In the genomic region with DNA sequence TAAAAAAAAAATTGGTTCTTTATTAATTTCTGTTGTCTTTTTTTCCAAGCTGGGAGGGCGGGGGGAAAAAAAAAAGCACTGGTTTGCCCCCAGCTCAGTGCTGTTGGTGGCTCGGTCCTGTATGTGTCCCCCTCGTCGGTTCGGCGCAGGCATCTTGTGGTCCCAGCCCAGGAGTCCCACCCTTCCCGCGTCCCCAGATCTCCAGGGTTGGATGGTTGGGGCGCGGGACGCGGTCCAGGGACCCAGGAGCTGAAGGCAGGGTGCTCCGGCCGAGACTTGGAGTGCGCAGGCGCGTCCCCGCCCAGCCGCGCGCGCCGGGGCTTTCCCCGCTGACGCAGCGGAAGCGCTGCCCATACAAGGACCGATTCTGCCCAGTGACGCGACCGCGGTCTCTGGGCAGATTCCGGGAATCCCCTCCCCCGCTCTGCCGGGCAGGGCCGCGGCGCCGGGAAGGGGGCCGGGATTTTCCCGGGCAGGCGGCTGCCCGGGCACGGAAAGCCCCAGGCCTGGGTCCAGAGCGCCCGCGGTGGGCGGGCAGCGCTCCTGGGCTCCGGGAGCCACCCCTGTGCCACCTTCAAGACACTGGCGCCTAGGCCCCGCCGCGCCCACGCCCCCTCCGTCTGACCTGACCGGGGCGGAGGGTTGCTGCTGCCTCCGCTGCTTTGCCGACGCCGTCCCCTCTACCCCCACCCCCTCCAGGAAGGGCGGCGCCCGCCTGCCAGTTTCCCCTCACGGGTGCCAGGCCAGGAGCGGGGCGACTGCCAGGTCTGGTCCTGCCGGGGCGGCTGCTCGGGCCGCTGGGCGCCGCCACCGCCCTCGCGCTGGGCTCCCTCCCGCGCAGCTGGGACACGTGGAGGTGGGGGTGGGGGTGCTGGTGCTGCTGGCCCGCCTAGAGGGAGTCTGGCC, we compare ENCODE assay signal across 8 cellular contexts. TPM values are rescaled to one million over a fixed set of nuclear protein-coding genes. Genes with fewer than 3 reads are reported as not detected.
DNase-seq lines count a peak whose midpoint lies in the region; ATAC-seq, FAIRE-seq and TF ChIP-seq lines count a peak whose summit lies in the region.

No MANE protein-coding gene starts in this region.

- ATAC-seq in HG02973 (IDR thresholded peaks at IDR 0.05; ENCODE audit: unreplicated experiment) = peak; percentile 19
- no peak for ATAC-seq in GM18858 (IDR thresholded peaks at IDR 0.05; ENCODE audit: unreplicated experiment)

- TF ChIP-seq POLR2A in GM12891 (IDR thresholded peaks at IDR 0.05; ENCODE audit: low read depth, low read length) = peak; percentile 85

- FAIRE-seq in GM12891 (lab: Jason Lieb, UNC) = peak; percentile 96

- DNase-seq in GM12891 (ENCODE audit: insufficient read length, low spot score) (peak; percentile 86), NCI-H2196 (lab: John Stamatoyannopoulos, UW; ENCODE audit: unreplicated experiment) (peak; percentile 97), islet precursor cell (peak; percentile 94)
- peak; percentile 84 for DNase-seq in activated CD4-positive, CD25-positive, alpha-beta regulatory T cell treated with anti-CD3 and anti-CD28 coated beads, Interleukin-2, amount 50 U/mL, for 16 hours (ENCODE audit: low read depth, low spot score)
- peak; percentile 96 for DNase-seq in central memory CD4-positive, alpha-beta T cell
- DNase-seq in stimulated activated CD4-positive, alpha-beta T cell treated with anti-CD3 and anti-CD28 coated beads, Interleukin-12 subunit alpha, Interleukin-12 subunit beta, amount 100 ng/mL, for 4 hours = peak; percentile 93

TF ChIP-seq in GM12891, 5 proteins besides CTCF, POLR2A, EP300 and RAD21:
- peak; percentile 94 for TF ChIP-seq POLR2AphosphoS5 (IDR thresholded peaks at IDR 0.05; ENCODE audit: low read depth, low read length)
- peak; percentile 18; the same call in 1 of the 2 replicates for TF ChIP-seq TAF1 (IDR thresholded peaks at IDR 0.05; ENCODE audit: low read depth, low read length)
- peak; percentile 85; the same call in 1 of the 2 replicates for TF ChIP-seq POU2F2 (IDR thresholded peaks at IDR 0.05; ENCODE audit: low read depth, low read length)
- no peak for TF ChIP-seq SPI1 (IDR thresholded peaks at IDR 0.05; ENCODE audit: low read depth, low read length)
- peak; percentile 10 for TF ChIP-seq PAX5 (IDR thresholded peaks at IDR 0.05; ENCODE audit: insufficient read depth, low read length, severe bottlenecking)

RNA-seq across cellular contexts. Expression of gene JUNB, which starts 2.3 kb away (rescaled TPM):
- polyA plus RNA-seq in GM12891 (2012; ENCODE audit: low read depth, missing spikeins) = 85.5 TPM

RNA-seq across cellular contexts. Expression of gene PRDX2, which starts 8.1 kb away (rescaled TPM):
- polyA plus RNA-seq in GM12891 (2012; ENCODE audit: low read depth, missing spikeins) = 154 TPM

RNA-seq across cellular contexts. Expression of gene THSD8, which starts 8.3 kb away (rescaled TPM):
- 9.6 TPM for polyA plus RNA-seq in GM12891 (2012; ENCODE audit: low read depth, missing spikeins)

RNA-seq across cellular contexts. Expression of gene RNASEH2A, which starts 12.8 kb away (rescaled TPM):
- 31.7 TPM for polyA plus RNA-seq in GM12891 (2012; ENCODE audit: low read depth, missing spikeins)

RNA-seq across cellular contexts. Expression of gene HOOK2, which starts 18.2 kb away (rescaled TPM):
- polyA plus RNA-seq in GM12891 (2012; ENCODE audit: low read depth, missing spikeins) = 8.8 TPM
